24 cellular contexts compared by ENCODE assay signal in genomic region chr11:84806354-84806753, GRCh38.
"Had no signal": no experiment of that assay in that cellular context is flagged by ENCODE, and none has a peak within 500 bp of the region (broad histone marks: within the 10 kb centered on the region; RNA-seq: fewer than 3 reads in every experiment).

No MANE protein-coding gene starts in this region.

- H3K4me3 ChIP-seq: stomach, suprapubic skin, testis, thoracic aorta, thyroid gland, tibial artery, tibial nerve, transverse colon, upper lobe of left lung, upper lobe of right lung, uterus, vagina had no signal

- DNase-seq: stimulated activated CD4-positive, alpha-beta T cell treated with anti-CD3 and anti-CD28 coated beads, Interleukin-2, amount 100 ng/mL, for 48 hours; stimulated activated CD4-positive, alpha-beta T cell treated with anti-CD3 and anti-CD28 coated beads, Interleukin-4, amount 100 ng/mL, for 1 hour; stimulated activated CD4-positive, alpha-beta T cell treated with anti-CD3 and anti-CD28 coated beads, Interleukin-4, amount 100 ng/mL, for 24 hours; stimulated activated CD4-positive, alpha-beta T cell treated with anti-CD3 and anti-CD28 coated beads, Interleukin-4, amount 100 ng/mL, for 4 hours; stimulated activated CD8-positive, alpha-beta memory T cell treated with anti-CD3 and anti-CD28 coated beads, Interleukin-4, amount 100 ng/mL, for 48 hours; stimulated activated naive B cell treated with anti-CD40 and anti-IgM and Interleukin-4, amounts not matched to agents 10 μg/mL and 1 μg/mL and 100 μg/mL, for 72 hours; stimulated activated naive CD4-positive, alpha-beta T cell; stimulated activated naive CD4-positive, alpha-beta T cell treated with Interleukin-2 at 50 U/mL for 16 hours; stimulated activated naive CD8-positive, alpha-beta T cell treated with anti-CD3 and anti-CD28 coated beads, Interleukin-15, amount 100 ng/mL, for 72 hours; stimulated activated naive CD8-positive, alpha-beta T cell treated with anti-CD3 and anti-CD28 coated beads, Interleukin-15, Interleukin-2, amounts not matched to agents 100 U/mL and 50 U/mL, for 24 hours; stomach; substantia nigra; testis; thyroid gland; tibial artery; transverse colon; trophoblast cell; upper lobe of left lung; upper lobe of right lung; uterus had no signal

- H3K4me1 ChIP-seq: stomach, suprapubic skin, testis, thyroid gland, tibial nerve, transverse colon, upper lobe of left lung, upper lobe of right lung, uterus, vagina had no signal

- H3K36me3 ChIP-seq: stomach, suprapubic skin, thoracic aorta, thyroid gland, tibial artery, tibial nerve, transverse colon, upper lobe of left lung, upper lobe of right lung, uterus, vagina had no signal

- H3K9me3 ChIP-seq: testis, thyroid gland, vagina had no signal

- H3K27ac ChIP-seq: stomach, suprapubic skin, testis, thoracic aorta, thyroid gland, tibial artery, tibial nerve, transverse colon, upper lobe of left lung, upper lobe of right lung, uterus, vagina had no signal
